Comparison of ENCODE assay signal across 8 cellular contexts in the genomic region with DNA sequence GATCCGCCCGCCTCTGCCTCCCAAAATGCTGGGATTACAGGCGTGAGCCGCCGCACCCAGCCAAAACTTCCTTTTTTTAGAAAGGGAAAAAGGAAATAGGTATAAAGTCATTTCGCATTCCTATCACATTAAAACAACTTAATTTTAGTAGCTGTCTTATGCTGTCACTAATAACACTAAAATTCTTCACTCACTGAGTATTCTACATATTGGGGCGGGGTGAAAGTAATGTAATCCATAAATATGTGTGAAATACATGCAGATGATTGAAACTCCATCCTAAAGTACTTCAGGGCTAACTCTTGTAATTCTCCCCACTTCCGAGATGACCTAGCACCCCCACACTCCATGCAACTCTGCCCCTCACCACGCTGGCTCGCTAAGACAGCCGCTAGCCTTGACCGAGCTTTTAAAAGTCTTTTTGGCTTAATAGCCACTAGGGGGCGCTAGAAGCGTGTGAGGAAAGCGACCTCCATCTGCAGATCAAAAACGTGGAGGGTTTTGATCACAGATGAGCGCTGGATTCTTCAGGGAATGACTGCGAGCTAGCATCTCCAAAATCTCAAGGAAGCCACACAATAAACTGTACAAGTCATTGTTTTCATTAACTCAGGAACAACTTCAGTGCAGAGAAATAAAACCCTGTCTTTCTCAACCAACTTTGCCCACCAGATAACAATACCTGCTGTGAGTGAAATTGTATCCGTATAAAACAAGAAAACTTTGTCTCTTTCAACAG.
DNase-seq lines count a peak whose midpoint lies in the region; ATAC-seq, FAIRE-seq and TF ChIP-seq lines count a peak whose summit lies in the region.

No MANE protein-coding gene starts in this region.

- peak overlapping the region; percentile 55 for H2AFZ ChIP-seq in PC-3 (ENCODE audit: low read length)

- H3K36me3 ChIP-seq in DOHH2 (ENCODE audit: control insufficient read depth, low read length) (no peaks in the 10 kb centered on the region), PC-3 (ENCODE audit: low read depth, low read length) (no peaks in the 10 kb centered on the region)

- no peaks in the 10 kb centered on the region for H3K9me2 ChIP-seq in DOHH2 (replicated peaks; ENCODE audit: control insufficient read depth, low read length)
- H3K9me2 ChIP-seq in PC-3 (replicated peaks; ENCODE audit: low read length): no peaks in the 10 kb centered on the region

- H3K4me3 ChIP-seq in DOHH2 (ENCODE audit: low read length) (no peak overlapping the region), PC-3 (ENCODE audit: low read length) (no peak overlapping the region), fibroblast of villous mesenchyme (ENCODE audit: low read depth, low read length) (no peak overlapping the region)

- no peaks in the 10 kb centered on the region for H4K20me1 ChIP-seq in DOHH2 (ENCODE audit: control insufficient read depth, insufficient read depth, low read depth, low read length)
- no peaks in the 10 kb centered on the region for H4K20me1 ChIP-seq in PC-3 (ENCODE audit: low read length)

- no peak overlapping the region for H3K27ac ChIP-seq in DOHH2 (ENCODE audit: low read depth, low read length)
- H3K27ac ChIP-seq in PC-3 (ENCODE audit: low read length): no peak overlapping the region

- no peaks in the 10 kb centered on the region for H3K27me3 ChIP-seq in DOHH2 (ENCODE audit: control insufficient read depth, low read length)
- peaks cover 8% of the 10 kb centered on the region; the same call in 1 of the 2 replicates for H3K27me3 ChIP-seq in PC-3 (ENCODE audit: low read length)

- H3K4me2 ChIP-seq in DOHH2 (ENCODE audit: low read length): no peak overlapping the region
- H3K4me2 ChIP-seq in PC-3 (ENCODE audit: low read length): peak overlapping the region; percentile 40

- FAIRE-seq in urothelium cell line (lab: Jason Lieb, UNC): no peak

- CTCF ChIA-PET in PC-3 (lab: Charles Lee): interaction anchor here (1.0 to 1.1 kb wide), 2 partner anchors 139 to 332 kb away, joined by 4 to 5 read pairs; no protein-coding TSS in a partner anchor

- H3K79me2 ChIP-seq in DOHH2 (ENCODE audit: control insufficient read depth, low read length): no peaks in the 10 kb centered on the region
- no peaks in the 10 kb centered on the region for H3K79me2 ChIP-seq in PC-3 (ENCODE audit: low read length)

- POLR2A ChIA-PET in PC-3 (lab: Charles Lee; ENCODE audit: unreplicated experiment): no interaction called here

- TF ChIP-seq CTCF in DOHH2 (IDR thresholded peaks at IDR 0.05; ENCODE audit: low read depth, low read length, poor library complexity, severe bottlenecking) (peak; percentile 79), PC-3 (conservative IDR thresholded peaks at IDR 0.05; ENCODE audit: low read depth, low read length) (peak; percentile 90), fibroblast of villous mesenchyme (IDR thresholded peaks at IDR 0.05; ENCODE audit: insufficient read depth, low read depth, low read length) (peak; percentile 85)

- no peaks in the 10 kb centered on the region for H3K4me1 ChIP-seq in DOHH2 (ENCODE audit: control insufficient read depth, low read length)
- H3K4me1 ChIP-seq in PC-3 (ENCODE audit: insufficient read depth, low read length): no peaks in the 10 kb centered on the region

- intact Hi-C loops in PC-3 (cut with micrococcal nuclease): loop anchor here (1.0 to 5.0 kb wide), 2 partner anchors 128 to 557 kb away; a partner anchor contains a TSS

- no TSS peak for BruUV-seq in PC-3 (replicated peaks; lab: Mats Ljungman, UMichigan)

- H3K9me3 ChIP-seq in DOHH2 (ENCODE audit: control insufficient read depth, insufficient read depth, low read length): no peaks in the 10 kb centered on the region
- H3K9me3 ChIP-seq in PC-3 (ENCODE audit: low read length): no peaks in the 10 kb centered on the region

- no peaks in the 10 kb centered on the region for H3F3A ChIP-seq in DOHH2 (ENCODE audit: control insufficient read depth, insufficient read depth)
- no peaks in the 10 kb centered on the region for H3F3A ChIP-seq in PC-3 (ENCODE audit: low read length, unreplicated experiment)

- peak; percentile 66 for DNase-seq in KG1 (lab: John Stamatoyannopoulos, UW)
- peak; percentile 77 for DNase-seq in PC-3
- DNase-seq in activated T-cell treated with anti-CD3 and anti-CD28 coated beads, Interleukin-2, amount 50 U/mL, for 48 hours: peak; percentile 34 to 52
- DNase-seq in fibroblast of villous mesenchyme (ENCODE audit: low read depth): peak; percentile 81
- peak; percentile 27 for DNase-seq in non-pigmented ciliary epithelial cell (ENCODE audit: low read depth)
- DNase-seq in urothelium cell line (ENCODE audit: low spot score): peak; percentile 81

- peak; percentile 92 for ATAC-seq in GM21529 (IDR thresholded peaks at IDR 0.05; ENCODE audit: unreplicated experiment)
- peak; percentile 88 for ATAC-seq in PC-3

- no peak overlapping the region for H3K9ac ChIP-seq in PC-3 (ENCODE audit: low read length)

Comparison
In these comparisons a context has a peak if more than half of its experiments do, and no peak if none do; other contexts are left out.
1. DNase-seq: peak in every context shown above with its lines; median percentile 81 in fibroblast of villous mesenchyme; 81 in urothelium cell line; 77 in PC-3; 66 in KG1; 43 in activated T-cell treated with anti-CD3 and anti-CD28 coated beads, Interleukin-2, amount 50 U/mL, for 48 hours; 27 in non-pigmented ciliary epithelial cell.